21 cellular contexts compared by ENCODE assay signal in the genomic region with DNA sequence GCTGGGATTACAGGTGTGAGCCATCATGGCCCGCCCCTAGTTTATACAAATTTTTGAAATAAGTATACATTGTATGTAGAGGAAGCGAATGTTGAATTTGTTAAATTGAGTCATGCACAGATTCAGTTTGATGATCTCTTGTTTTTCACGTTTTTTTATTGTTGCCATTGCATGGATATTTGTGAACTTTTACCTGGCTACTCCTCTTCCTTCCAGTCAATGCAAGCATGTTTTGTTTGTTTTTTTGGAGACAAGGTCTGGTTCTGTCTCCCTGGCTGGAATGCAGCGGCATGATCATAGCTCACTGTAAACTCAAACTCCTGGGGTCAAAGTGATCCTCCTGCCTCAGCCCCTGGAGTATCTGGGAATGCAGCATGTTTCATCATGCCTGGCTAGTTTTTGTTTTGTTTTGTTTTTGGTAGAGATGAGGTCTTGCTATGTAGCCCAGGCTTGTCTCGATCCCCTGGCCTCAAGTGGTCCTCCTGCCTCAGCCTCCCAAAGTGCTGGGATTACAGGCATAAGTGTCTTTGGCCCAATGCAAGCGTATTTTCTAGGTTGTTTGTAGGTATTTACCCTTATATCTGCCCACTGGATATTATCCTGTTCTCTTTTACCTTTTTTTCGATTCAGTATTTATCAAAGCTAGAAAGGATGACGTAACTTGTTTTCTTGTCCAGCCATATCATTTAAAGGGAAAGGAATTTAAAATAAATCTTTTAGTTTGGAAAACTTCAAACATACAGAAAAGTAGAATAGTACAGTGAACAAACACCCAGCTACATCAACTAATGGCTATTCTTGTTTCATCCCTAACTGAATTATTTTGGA. TPM values are rescaled to one million over a fixed set of nuclear protein-coding genes. Genes with fewer than 3 reads are reported as not detected.
A peak's percentile ranks its signal among the peaks of the same experiment; 100 is the strongest.
DNase-seq lines count a peak whose midpoint lies in the region; ATAC-seq, FAIRE-seq and TF ChIP-seq lines count a peak whose summit lies in the region.
"Had no signal": no experiment of that assay in that cellular context is flagged by ENCODE, and none has a peak within 500 bp of the region (broad histone marks: within the 10 kb centered on the region; RNA-seq: fewer than 3 reads in every experiment).

No MANE protein-coding gene starts in this region.

- TF ChIP-seq POLR2A in HepG2 (IDR thresholded peaks at IDR 0.05; ENCODE audit: insufficient read depth in 1 of 2, low read depth in 2 of 2, low read length in 2 of 2) (no peak), transverse colon (IDR thresholded peaks at IDR 0.05) (no peak)

- H4K20me1 ChIP-seq in HepG2 (ENCODE audit: insufficient read depth, low read length) (peaks cover 12% of the 10 kb centered on the region; the same call in 1 of the 2 replicates), smooth muscle cell (ENCODE audit: low read depth) (peaks cover 98% of the 10 kb centered on the region)

- WGBS in HepG2 (ENCODE audit: low lambda C conversion rate): 18% methylated on average over 8 of the region's 8 CpGs
- 89% methylated on average over 8 of the region's 8 CpGs for WGBS in smooth muscle cell (ENCODE audit: low lambda C conversion rate)
- WGBS in transverse colon (ENCODE audit: low coverage in 1 of 2), 2 donors: 67 to 76% methylated on average over 7 to 8 of the region's 8 CpGs

- TF ChIP-seq RAD21 in HepG2 (CRISPR knock-in tag; IDR thresholded peaks at IDR 0.05): peak; percentile 26

- peak overlapping the region; percentile 46 for H3K27ac Mint-ChIP-seq in activated CD4-positive, alpha-beta T cell treated with anti-CD3 and anti-CD28 coated beads, Interleukin-2, amount 10 ng/mL, durations not matched to agents 24 days and 14 days
- H3K27ac Mint-ChIP-seq in chondrocyte (ENCODE audit: unreplicated experiment): peak overlapping the region; percentile 33
- H3K27ac Mint-ChIP-seq: activated T-helper 2 cell treated with anti-CD3 and anti-CD28 coated beads, Interferon-gamma antibody, Interleukin-2, Interleukin-4, amounts not matched to agents 10 μg/mL and 5 μg/mL and 100 μg/mL, durations not matched to agents 14 hours and 24 hours and 36 hours; T-helper 1 cell treated with Interleukin-12 subunit alpha and Interleukin-12 subunit beta and Interleukin-4 antibody, amounts not matched to agents 30 μg/mL and 1 μg/mL, for 36 hours had no signal

- peak overlapping the region in 1 of 3 experiments; percentile 26; a peak in 1 of 6 replicates for H3K4me3 ChIP-seq in HepG2 (replicated peaks in 1 of 3; ENCODE audit: insufficient read depth in 1 of 3, low read depth in 2 of 3, low read length in 3 of 3)
- no peak overlapping the region for H3K4me3 ChIP-seq in smooth muscle cell
- H3K4me3 ChIP-seq in transverse colon: no peak overlapping the region
- H3K4me3 ChIP-seq: ascending aorta, upper lobe of right lung had no signal

- no peaks in the 10 kb centered on the region for H3K9me3 Mint-ChIP-seq in activated CD4-positive, alpha-beta T cell treated with anti-CD3 and anti-CD28 coated beads, Interleukin-2, amount 10 ng/mL, durations not matched to agents 24 days and 14 days
- H3K9me3 Mint-ChIP-seq in chondrocyte (ENCODE audit: low read depth): no peaks in the 10 kb centered on the region
- H3K9me3 Mint-ChIP-seq: activated B cell treated with CpG ODN at 0.5 μM for 24 hours; activated T-helper 2 cell treated with anti-CD3 and anti-CD28 coated beads, Interferon-gamma antibody, Interleukin-2, Interleukin-4, amounts not matched to agents 10 μg/mL and 5 μg/mL and 100 μg/mL, durations not matched to agents 14 hours and 24 hours and 36 hours; stimulated activated effector memory CD8-positive, alpha-beta T cell treated with anti-CD3 and anti-CD28 coated beads, Interleukin-12 subunit alpha, Interleukin-12 subunit beta, amount 100 ng/mL, for 72 hours; T-helper 1 cell treated with Interleukin-12 subunit alpha and Interleukin-12 subunit beta and Interleukin-4 antibody, amounts not matched to agents 30 μg/mL and 1 μg/mL, for 36 hours had no signal

- peak; percentile 95 for FAIRE-seq in HepG2 (lab: Jason Lieb, UNC)

- peaks cover 28% of the 10 kb centered on the region for H3K4me1 Mint-ChIP-seq in activated CD4-positive, alpha-beta T cell treated with anti-CD3 and anti-CD28 coated beads, Interleukin-2, amount 10 ng/mL, durations not matched to agents 24 days and 14 days
- H3K4me1 Mint-ChIP-seq in chondrocyte (ENCODE audit: low read depth): peaks cover 54% of the 10 kb centered on the region

- H3K36me3 ChIP-seq in HepG2 (replicated peaks in 1 of 2; ENCODE audit: control insufficient read depth in 1 of 2, insufficient read depth in 2 of 2, low read length in 2 of 2): no peaks in the 10 kb centered on the region; a peak in 3 of 5 replicates
- H3K36me3 ChIP-seq in smooth muscle cell (ENCODE audit: low read depth): no peaks in the 10 kb centered on the region
- no peaks in the 10 kb centered on the region for H3K36me3 ChIP-seq in transverse colon
- H3K36me3 ChIP-seq: ascending aorta, upper lobe of right lung had no signal

- no peaks in the 10 kb centered on the region for H3K27me3 ChIP-seq in HepG2 (ENCODE audit: control insufficient read depth in 1 of 2, insufficient read depth in 2 of 2, low read length in 2 of 2)
- no peaks in the 10 kb centered on the region for H3K27me3 ChIP-seq in smooth muscle cell (ENCODE audit: low read depth)
- no peaks in the 10 kb centered on the region for H3K27me3 ChIP-seq in transverse colon
- H3K27me3 ChIP-seq: ascending aorta, upper lobe of right lung had no signal

- TF ChIP-seq EP300 in HepG2 (IDR thresholded peaks at IDR 0.05; ENCODE audit: low read depth in 2 of 2, low read length in 2 of 2) (peak; percentile 81 to 96; a peak in 3 of 4 replicates), HepG2 (CRISPR knock-in tag; IDR thresholded peaks at IDR 0.05; ENCODE audit: borderline replicate concordance) (peak; percentile 98), transverse colon (IDR thresholded peaks at IDR 0.05; ENCODE audit: low read depth) (no peak)

- POLR2A ChIA-PET in HepG2 (lab: Yijun Ruan, JAX): interaction anchor here (0.9 to 2.0 kb wide), 4 partner anchors 8 to 42 kb away, joined by 3 to 7 read pairs (median 5); no protein-coding TSS in a partner anchor

- TF ChIP-seq CTCF in chondrocyte (IDR thresholded peaks at IDR 0.05) (no peak), HepG2 (CRISPR knock-in tag; IDR thresholded peaks at IDR 0.05) (no peak), smooth muscle cell (IDR thresholded peaks at IDR 0.05; ENCODE audit: borderline replicate concordance, insufficient read depth, poor library complexity, severe bottlenecking) (no peak), transverse colon (IDR thresholded peaks at IDR 0.05) (no peak)

- no peaks in the 10 kb centered on the region for H3F3A ChIP-seq in smooth muscle cell (ENCODE audit: low read depth)

- intact Hi-C loops in activated CD4-positive, alpha-beta T cell treated with anti-CD3 and anti-CD28 coated beads, Interleukin-2, amount 10 ng/mL, durations not matched to agents 24 days and 14 days (cut with micrococcal nuclease): no loop called here
- intact Hi-C loops in HepG2 (cut with micrococcal nuclease; ENCODE audit: unreplicated experiment): loop anchor here (1.0 kb wide), 1 partner anchor 21 kb away; no protein-coding TSS in a partner anchor
- intact Hi-C loops in transverse colon (cut with DNase I; ENCODE audit: low total_unique reads): no loop called here

- DNase-seq in activated CD4-positive, alpha-beta T cell treated with anti-CD3 and anti-CD28 coated beads, Interleukin-2, amount 10 ng/mL, durations not matched to agents 24 days and 14 days: no peak
- DNase-seq in activated CD4-positive, alpha-beta T cell treated with anti-CD3 and anti-CD28 coated beads for 1 hour: no peak
- no peak for DNase-seq in chondrocyte (ENCODE audit: low spot score)
- peak; percentile 99 for DNase-seq in HepG2 (ENCODE audit: low spot score)
- DNase-seq in smooth muscle cell (lab: John Stamatoyannopoulos, UW; ENCODE audit: unreplicated experiment): no peak
- no peak for DNase-seq in transverse colon
- DNase-seq: activated B cell treated with CpG ODN at 0.5 μM for 24 hours, C1 segment of cervical spinal cord, cortex of kidney, DND-41, NCI-H146, NCI-H345, SHP77, upper lobe of right lung had no signal

- peaks cover 3% of the 10 kb centered on the region for H3K36me3 Mint-ChIP-seq in activated CD4-positive, alpha-beta T cell treated with anti-CD3 and anti-CD28 coated beads, Interleukin-2, amount 10 ng/mL, durations not matched to agents 24 days and 14 days (ENCODE audit: low read depth)
- peaks cover 2% of the 10 kb centered on the region for H3K36me3 Mint-ChIP-seq in chondrocyte (ENCODE audit: low read depth)

- BruUV-seq in HepG2 (replicated peaks; lab: Mats Ljungman, UMichigan): no TSS peak

- H2AFZ ChIP-seq in HepG2 (ENCODE audit: low read length) (no peak overlapping the region), smooth muscle cell (ENCODE audit: low read depth) (no peak overlapping the region)

- H3K79me2 ChIP-seq in HepG2 (ENCODE audit: insufficient read depth, low read length) (peaks cover 94% of the 10 kb centered on the region), smooth muscle cell (ENCODE audit: low read depth) (peaks cover 97% of the 10 kb centered on the region)

- H3K4me1 ChIP-seq in HepG2 (ENCODE audit: insufficient read depth, low read length): peaks cover 93% of the 10 kb centered on the region
- peaks cover 6% of the 10 kb centered on the region for H3K4me1 ChIP-seq in smooth muscle cell (ENCODE audit: low read depth)
- H3K4me1 ChIP-seq in transverse colon: peaks cover 0 to 60% (median 18%) of the 10 kb centered on the region in 4 donors

- H3K9me3 ChIP-seq in HepG2 (ENCODE audit: low read length): no peaks in the 10 kb centered on the region
- no peaks in the 10 kb centered on the region for H3K9me3 ChIP-seq in smooth muscle cell (replicated peaks; ENCODE audit: low read depth)
- H3K9me3 ChIP-seq in transverse colon: no peaks in the 10 kb centered on the region
- H3K9me3 ChIP-seq: ascending aorta, upper lobe of right lung had no signal

- H3K27ac ChIP-seq in HepG2 (ENCODE audit: extremely low read length, insufficient read depth, low read length) (peak overlapping the region; percentile 77), smooth muscle cell (ENCODE audit: low read depth) (peak overlapping the region; percentile 5), transverse colon (peak overlapping the region in 1 of 4 donors; percentile 14)
- H3K27ac ChIP-seq: 22Rv1, ascending aorta, upper lobe of right lung had no signal

- peak; percentile 97 for ATAC-seq in HepG2
- ATAC-seq in GM19452 (IDR thresholded peaks at IDR 0.05; ENCODE audit: unreplicated experiment): no peak
- no peak for ATAC-seq in GM18502 (IDR thresholded peaks at IDR 0.05; ENCODE audit: poor library complexity, unreplicated experiment)
- ATAC-seq: stimulated activated effector memory CD8-positive, alpha-beta T cell treated with anti-CD3 and anti-CD28 coated beads, Interleukin-12 subunit alpha, Interleukin-12 subunit beta, amount 100 ng/mL, for 72 hours; upper lobe of right lung had no signal

- no peaks in the 10 kb centered on the region for H3K27me3 Mint-ChIP-seq in activated CD4-positive, alpha-beta T cell treated with anti-CD3 and anti-CD28 coated beads, Interleukin-2, amount 10 ng/mL, durations not matched to agents 24 days and 14 days
- H3K27me3 Mint-ChIP-seq in chondrocyte (ENCODE audit: low read depth): no peaks in the 10 kb centered on the region
- H3K27me3 Mint-ChIP-seq: activated B cell treated with CpG ODN at 0.5 μM for 24 hours had no signal

- H3K9ac ChIP-seq in HepG2 (ENCODE audit: insufficient read depth, low read depth, low read length): peak overlapping the region; percentile 42
- no peak overlapping the region for H3K9ac ChIP-seq in smooth muscle cell (ENCODE audit: low read depth)

- no peak overlapping the region for H3K4me3 Mint-ChIP-seq in activated CD4-positive, alpha-beta T cell treated with anti-CD3 and anti-CD28 coated beads, Interleukin-2, amount 10 ng/mL, durations not matched to agents 24 days and 14 days
- no peak overlapping the region for H3K4me3 Mint-ChIP-seq in chondrocyte (ENCODE audit: unreplicated experiment)
- H3K4me3 Mint-ChIP-seq: activated B cell treated with CpG ODN at 0.5 μM for 24 hours; stimulated activated effector memory CD8-positive, alpha-beta T cell treated with anti-CD3 and anti-CD28 coated beads, Interleukin-12 subunit alpha, Interleukin-12 subunit beta, amount 100 ng/mL, for 72 hours; T-helper 1 cell treated with Interleukin-12 subunit alpha and Interleukin-12 subunit beta and Interleukin-4 antibody, amounts not matched to agents 30 μg/mL and 1 μg/mL, for 36 hours had no signal

- in situ Hi-C loops in HepG2 (cut with HindIII; ENCODE audit: extremely low pct_ligation_motif_present, low pct_unique_long_range_greater_than_20kb): no loop called here
- in situ Hi-C loops in transverse colon (cut with MboI; ENCODE audit: low pct_ligation_motif_present in 1 of 4, low pct_unique_long_range_greater_than_20kb in 1 of 4, low sequenced_read_pairs in 3 of 4): loop anchor here in 1 of 4 donors (25.0 kb wide), 1 partner anchor 206 kb away; no protein-coding TSS in a partner anchor

- CTCF ChIA-PET in HepG2 (lab: Yijun Ruan, JAX; ENCODE audit: low intra/inter-chr PET ratio, low total read pairs): no interaction called here

- peak overlapping the region; percentile 55 for H3K4me2 ChIP-seq in HepG2 (ENCODE audit: low read depth, low read length)
- H3K4me2 ChIP-seq in smooth muscle cell: no peak overlapping the region

RNA-seq across cellular contexts. Expression of gene LCOR, which starts 11.0 kb away (rescaled TPM):
- 20.5 and 22.6 TPM in 2 replicates for total RNA-seq in activated CD4-positive, alpha-beta T cell treated with anti-CD3 and anti-CD28 coated beads, Interleukin-2, amount 10 ng/mL, durations not matched to agents 24 days and 14 days
- total RNA-seq in chondrocyte (27.9 to 37.2 TPM (median 29.4 TPM) in 3 replicates), HepG2 (2016; rRNA removed; fragmentation: Illumina TruSeq; extraction: Trizol) (23.7 and 42.0 TPM in 2 replicates), smooth muscle cell (27.8 and 29.9 TPM in 2 replicates), transverse colon (10 to 100 TPM; 47.2 to 86.4 (median 60.0) TPM)
- 14.6 and 17.2 TPM in 2 replicates for total RNA-seq in HepG2 (2016; cell fraction: cytosol; rRNA removed; fragmentation: Illumina TruSeq; extraction: Trizol; ENCODE audit: low read depth)
- 20.6 and 37.9 TPM in 2 replicates for total RNA-seq in HepG2 (2016; cell fraction: insoluble cytoplasmic fraction; rRNA removed; fragmentation: Illumina TruSeq; extraction: Trizol)
- total RNA-seq in HepG2 (2016; cell fraction: membrane; rRNA removed; fragmentation: Illumina TruSeq; extraction: Trizol): 11.7 and 11.8 TPM in 2 replicates
- 36.1 and 39.0 TPM in 2 replicates for total RNA-seq in HepG2 (2016; cell fraction: nucleus; rRNA removed; fragmentation: Illumina TruSeq; extraction: Trizol)
- polyA plus RNA-seq in HepG2 (2011; rRNA removed) (11.3 and 12.4 TPM in 2 replicates), smooth muscle cell (10.6 and 20.7 TPM in 2 replicates)
- 4.5 and 6.9 TPM in 2 replicates for polyA plus RNA-seq in HepG2 (2011; cell fraction: cytosol; rRNA removed)
- polyA plus RNA-seq in HepG2 (2011; cell fraction: nucleus; rRNA removed): 10.7 and 11.7 TPM in 2 replicates
- polyA plus RNA-seq in HepG2 (2012): 16.3 and 18.9 TPM in 2 replicates
- polyA plus RNA-seq in HepG2 (2016; cell fraction: cytosol; fragmentation: Illumina TruSeq; extraction: Trizol; ENCODE audit: low read depth): 0.26 and 1.4 TPM in 2 replicates
- 15.9 and 16.4 TPM in 2 replicates for polyA plus RNA-seq in HepG2 (2016; cell fraction: insoluble cytoplasmic fraction; fragmentation: Illumina TruSeq; extraction: Trizol; ENCODE audit: low read depth)
- polyA plus RNA-seq in HepG2 (2016; cell fraction: membrane; fragmentation: Illumina TruSeq; extraction: Trizol; ENCODE audit: low read depth): 1.9 TPM in 2 replicates
- 16.7 and 17.4 TPM in 2 replicates for polyA plus RNA-seq in HepG2 (2016; cell fraction: nucleus; fragmentation: Illumina TruSeq; extraction: Trizol; ENCODE audit: insufficient read depth, low read depth)
- 25.3 and 37.1 TPM in 2 replicates for polyA minus RNA-seq in HepG2 (2011; rRNA and poly(A)+ RNA removed; ENCODE audit: low replicate concordance)
- polyA minus RNA-seq in HepG2 (2011; cell fraction: cytosol; rRNA and poly(A)+ RNA removed): 37.0 and 39.8 TPM in 2 replicates
- 115 and 122 TPM in 2 replicates for polyA minus RNA-seq in HepG2 (2011; cell fraction: nucleus; rRNA and poly(A)+ RNA removed)
